In genomic region chr20:10521068-10521834, GRCh38 we compare ENCODE assay signal across 8 cellular contexts.
DNase-seq lines count a peak whose midpoint lies in the region; FAIRE-seq and TF ChIP-seq lines count a peak whose summit lies in the region.
"Had no signal": no experiment of that assay in that cellular context is flagged by ENCODE, and none has a peak within 500 bp of the region (broad histone marks: within the 10 kb centered on the region; RNA-seq: fewer than 3 reads in every experiment).

No MANE protein-coding gene starts in this region.

- no peak overlapping the region for H3K18ac ChIP-seq in neuronal stem cell (ENCODE audit: low read length)

- peak overlapping the region; percentile 50 for H2AFZ ChIP-seq in neuronal stem cell (ENCODE audit: low read length)

- no peak overlapping the region for H2AK5ac ChIP-seq in neuronal stem cell (ENCODE audit: low read depth, low read length)

- no peak overlapping the region for H3K4me2 ChIP-seq in neuronal stem cell (ENCODE audit: insufficient read depth, low read length, poor library complexity, severe bottlenecking)

- no peak overlapping the region for H3K4me3 ChIP-seq in neuronal stem cell (ENCODE audit: low read length in 2 of 2)

- peak; percentile 75 for FAIRE-seq in H54 (lab: Jason Lieb, UNC)

- H3K27ac ChIP-seq in neuronal stem cell (replicated peaks; ENCODE audit: low read length) = peak overlapping the region; percentile 1

- no peak overlapping the region for H2BK5ac ChIP-seq in neuronal stem cell (ENCODE audit: low read length)

- H3K9me3 ChIP-seq in neuronal stem cell (replicated peaks in 1 of 2; ENCODE audit: control insufficient read depth in 2 of 2, insufficient read depth in 1 of 2, low read depth in 1 of 2, low read length in 2 of 2) = peaks cover 0 to 16% of the 10 kb centered on the region in 2 donors

- TF ChIP-seq POLR2A in H54 (IDR thresholded peaks at IDR 0.05; ENCODE audit: low read depth, low read length) = no peak

- H3K4me1 Mint-ChIP-seq in chondrocyte (ENCODE audit: low read depth) = peaks cover 57% of the 10 kb centered on the region

- H3K23ac ChIP-seq in neuronal stem cell (ENCODE audit: low read depth, low read length, poor library complexity) = no peak overlapping the region

- H3K27me3 Mint-ChIP-seq in chondrocyte (ENCODE audit: low read depth) = no peaks in the 10 kb centered on the region

- H3K27me3 ChIP-seq in neuronal stem cell (ENCODE audit: control insufficient read depth in 3 of 3, insufficient read depth in 3 of 3, low read depth in 1 of 3, low read length in 3 of 3) = no peaks in the 10 kb centered on the region

- peak; percentile 11 for DNase-seq in H54 (ENCODE audit: insufficient read length, low spot score)
- DNase-seq in NCI-H2196 (lab: John Stamatoyannopoulos, UW; ENCODE audit: unreplicated experiment) = peak; percentile 44
- DNase-seq in chondrocyte (ENCODE audit: low spot score) = no peak
- peak; percentile 17 for DNase-seq in neuronal stem cell (ENCODE audit: low spot score)
- no peak for DNase-seq in activated naive CD4-positive, alpha-beta T cell (lab: John Stamatoyannopoulos, UW)
- DNase-seq in SIG-M5 treated with dmso at 0.1 percent for 504 hours (lab: John Stamatoyannopoulos, UW; ENCODE audit: unreplicated experiment) = no peak
- no peak for DNase-seq in GM19238 (ENCODE audit: insufficient read length, low spot score)
- DNase-seq: NCI-H1105 had no signal

- H4K8ac ChIP-seq in neuronal stem cell (ENCODE audit: low read depth, low read length) = no peak overlapping the region

- H3K36me3 ChIP-seq in neuronal stem cell (replicated peaks in 1 of 2; ENCODE audit: control insufficient read depth in 2 of 2, insufficient read depth in 2 of 2, low read length in 2 of 2) = no peaks in the 10 kb centered on the region

- H3K4me1 ChIP-seq in neuronal stem cell (ENCODE audit: control insufficient read depth in 2 of 2, insufficient read depth in 1 of 2, low read depth in 1 of 2, low read length in 2 of 2) = peaks cover 22 to 24% of the 10 kb centered on the region in 2 donors

- H2BK120ac ChIP-seq in neuronal stem cell (ENCODE audit: low read depth, low read length) = no peak overlapping the region

- no peak overlapping the region for H3K9ac ChIP-seq in neuronal stem cell (ENCODE audit: low read depth, low read length, poor library complexity)

- no peak overlapping the region for H2BK12ac ChIP-seq in neuronal stem cell (ENCODE audit: low read length)

- peaks cover 1% of the 10 kb centered on the region for H3K36me3 Mint-ChIP-seq in chondrocyte (ENCODE audit: low read depth)

- no peak overlapping the region for H4K91ac ChIP-seq in neuronal stem cell (ENCODE audit: low read depth, low read length, poor library complexity)

- WGBS in neuronal stem cell (ENCODE audit: extremely low coverage in 2 of 2, insufficient read length in 2 of 2, insufficient replicate concordance in 1 of 2), 2 donors = no CpG with 5 or more reads among the region's 5 CpGs

- no peak overlapping the region for H3K4ac ChIP-seq in neuronal stem cell (ENCODE audit: low read length)

- H3K4me3 Mint-ChIP-seq in chondrocyte (ENCODE audit: unreplicated experiment) = peak overlapping the region; percentile 23

- H3K14ac ChIP-seq in neuronal stem cell (ENCODE audit: low read length) = no peak overlapping the region

- no peak for TF ChIP-seq CTCF in chondrocyte (IDR thresholded peaks at IDR 0.05)

- no peak overlapping the region for H2BK15ac ChIP-seq in neuronal stem cell (ENCODE audit: low read length)

- peaks cover 2% of the 10 kb centered on the region for H3K9me3 Mint-ChIP-seq in chondrocyte (ENCODE audit: low read depth)

- H3K27ac Mint-ChIP-seq in chondrocyte (ENCODE audit: unreplicated experiment) = peak overlapping the region; percentile 77

- H3K79me1 ChIP-seq in neuronal stem cell (ENCODE audit: low read depth, low read length) = no peaks in the 10 kb centered on the region

Comparison
In these comparisons a context has a peak if more than half of its experiments do, and no peak if none do; other contexts are left out.
1. DNase-seq: peak in H54 (single experiment), NCI-H2196 (single experiment) and neuronal stem cell (single experiment); none in chondrocyte (single experiment), activated naive CD4-positive, alpha-beta T cell (0 of 4), SIG-M5 treated with dmso at 0.1 percent for 504 hours (single experiment) and GM19238 (single experiment).